ENCODE assay signal across 7 cellular contexts in genomic region chr20:10090588-10091166, GRCh38. TPM values are rescaled to one million over a fixed set of nuclear protein-coding genes. Genes with fewer than 3 reads are reported as not detected.
DNase-seq lines count a peak whose midpoint lies in the region; ATAC-seq and TF ChIP-seq lines count a peak whose summit lies in the region.

No MANE protein-coding gene starts in this region.

- H3K27ac Mint-ChIP-seq in endodermal cell, result no peak overlapping the region

- no peak overlapping the region for H3K27ac ChIP-seq in endodermal cell (ENCODE audit: low read depth, low read length)
- H3K27ac ChIP-seq in vagina, result no peak overlapping the region

- H3K4me3 Mint-ChIP-seq in endodermal cell, result no peak overlapping the region

- no peak overlapping the region for H3K9ac ChIP-seq in endodermal cell (ENCODE audit: extremely low read depth, low read length, poor library complexity, severe bottlenecking)

- no peak for DNase-seq in GM06990 (ENCODE audit: extremely low read depth, insufficient read length)
- DNase-seq in H7, result peak; percentile 7
- DNase-seq in NAMALWA (ENCODE audit: low spot score), result peak; percentile 59
- DNase-seq in endodermal cell, result peak; percentile 76
- DNase-seq in middle frontal gyrus (ENCODE audit: extremely low spot score, low spot score), result peak; percentile 57
- no peak for DNase-seq in vagina (ENCODE audit: extremely low spot score in 2 of 2)

- H3K9me3 Mint-ChIP-seq in endodermal cell, result no peaks in the 10 kb centered on the region

- no peak for TF ChIP-seq POLR2A in vagina (IDR thresholded peaks at IDR 0.05)

- H3K27me3 ChIP-seq in GM06990 (replicated peaks; ENCODE audit: control insufficient read depth, insufficient read depth, low read length) (no peaks in the 10 kb centered on the region; the same call in 1 of the 2 replicates), H7 (ENCODE audit: control insufficient read depth, insufficient read depth, low read length) (no peaks in the 10 kb centered on the region), endodermal cell (ENCODE audit: control insufficient read depth, insufficient read depth, low read length, poor library complexity, severe bottlenecking) (no peaks in the 10 kb centered on the region), vagina (no peaks in the 10 kb centered on the region)

- H3K4me1 Mint-ChIP-seq in endodermal cell, result peaks cover 9% of the 10 kb centered on the region

- TF ChIP-seq CTCF in GM06990 (IDR thresholded peaks at IDR 0.05; ENCODE audit: insufficient read depth, low read length, poor library complexity, severe bottlenecking), result peak; percentile 80
- TF ChIP-seq CTCF in endodermal cell (conservative IDR thresholded peaks at IDR 0.05), result peak; percentile 87
- peak; percentile 12 to 56 (median 52) for TF ChIP-seq CTCF in vagina (IDR thresholded peaks at IDR 0.05)

- H3K4me3 ChIP-seq in GM06990 (replicated peaks; ENCODE audit: low read depth, low read length) (no peak overlapping the region), H7 (ENCODE audit: insufficient read depth, low read depth, low read length) (no peak overlapping the region), endodermal cell (ENCODE audit: low read length) (no peak overlapping the region), vagina (no peak overlapping the region)

- H3K9me3 ChIP-seq in endodermal cell (ENCODE audit: control insufficient read depth, low read length) (peaks cover under 1% of the 10 kb centered on the region), vagina (no peaks in the 10 kb centered on the region)

- H3K4me1 ChIP-seq in endodermal cell (ENCODE audit: control insufficient read depth, insufficient read depth, low read length), result no peaks in the 10 kb centered on the region
- H3K4me1 ChIP-seq in vagina, result no peaks in the 10 kb centered on the region

- no peaks in the 10 kb centered on the region for H3K27me3 Mint-ChIP-seq in endodermal cell (ENCODE audit: insufficient read depth)

- WGBS in endodermal cell (ENCODE audit: insufficient coverage in 1 of 2, insufficient read length in 1 of 2), 2 experiments, result 74% methylated on average over 2 of the region's 2 CpGs; no CpG with 5 or more reads in 1 of the 2 experiments

- no peaks in the 10 kb centered on the region for H3K36me3 Mint-ChIP-seq in endodermal cell (ENCODE audit: low read depth)

- intact Hi-C loops in vagina (cut with DNase I), result loop anchor here (5.0 kb wide), 1 partner anchor 113 kb away; no protein-coding TSS in a partner anchor

- peak; percentile 94 for ATAC-seq in SK-N-SH treated with all-trans-retinoic acid at 6 μM for 48 hours

- no peaks in the 10 kb centered on the region for H3K36me3 ChIP-seq in GM06990 (ENCODE audit: control insufficient read depth, insufficient read depth, low read length)
- H3K36me3 ChIP-seq in H7 (replicated peaks; ENCODE audit: control insufficient read depth, insufficient read depth, low read length), result no peaks in the 10 kb centered on the region
- H3K36me3 ChIP-seq in endodermal cell (ENCODE audit: control insufficient read depth, insufficient read depth, low read length), result no peaks in the 10 kb centered on the region
- H3K36me3 ChIP-seq in vagina, result no peaks in the 10 kb centered on the region

TF ChIP-seq in SK-N-SH treated with all-trans-retinoic acid at 6 μM for 48 hours, 23 proteins besides CTCF, POLR2A, EP300 and RAD21:
- TF ChIP-seq RARB (CRISPR knock-in tag; IDR thresholded peaks at IDR 0.05) (no peak), ESRRG (CRISPR knock-in tag; IDR thresholded peaks at IDR 0.05) (no peak), ZC3H10 (CRISPR knock-in tag; IDR thresholded peaks at IDR 0.05) (no peak), ZNF565 (CRISPR knock-in tag; conservative IDR thresholded peaks at IDR 0.05; ENCODE audit: low read depth) (no peak), ISL1 (CRISPR knock-in tag; IDR thresholded peaks at IDR 0.05) (no peak), SNAI2 (CRISPR knock-in tag; IDR thresholded peaks at IDR 0.05) (no peak), GLIS3 (CRISPR knock-in tag; IDR thresholded peaks at IDR 0.05) (no peak), ARNTL (CRISPR knock-in tag; IDR thresholded peaks at IDR 0.05; ENCODE audit: borderline replicate concordance, low read depth) (no peak), OSR1 (CRISPR knock-in tag; IDR thresholded peaks at IDR 0.05) (no peak), POU6F1 (CRISPR knock-in tag; IDR thresholded peaks at IDR 0.05; ENCODE audit: borderline replicate concordance, low read depth) (no peak), CREB5 (CRISPR knock-in tag; IDR thresholded peaks at IDR 0.05; ENCODE audit: low read depth) (no peak), PPARA (CRISPR knock-in tag; IDR thresholded peaks at IDR 0.05; ENCODE audit: borderline replicate concordance) (no peak), ZFP3 (CRISPR knock-in tag; IDR thresholded peaks at IDR 0.05) (no peak)

RNA-seq across cellular contexts. Expression of gene ANKEF1, which starts 55.9 kb away (rescaled TPM):
- 4.9 and 5.2 TPM in 2 replicates for total RNA-seq in H7 (2014; rRNA removed; shearing (Covaris generic))
- 10 to 100 TPM in 1 of 2 donors, 1 to 10 TPM in 1; 8.8 to 13.1 TPM for total RNA-seq in endodermal cell
- 4.0 TPM for polyA plus RNA-seq in endodermal cell (2013, experiment 1 of 2)
- polyA plus RNA-seq in endodermal cell (2013, experiment 2 of 2), result 3.1 TPM
- total RNA-seq in vagina, result 4.2 TPM

Comparison
In these comparisons a context has a peak if more than half of its experiments do, and no peak if none do; other contexts are left out.
1. DNase-seq: peak in H7 (single experiment), NAMALWA (single experiment), endodermal cell (single experiment) and middle frontal gyrus (single experiment); none in GM06990 (single experiment) and vagina (0 of 2).
2. Peak in every context shown above with its lines, with median percentiles within 50 percentile points of each other: CTCF ChIP-seq.